8 cellular contexts compared by ENCODE assay signal in the genomic region with DNA sequence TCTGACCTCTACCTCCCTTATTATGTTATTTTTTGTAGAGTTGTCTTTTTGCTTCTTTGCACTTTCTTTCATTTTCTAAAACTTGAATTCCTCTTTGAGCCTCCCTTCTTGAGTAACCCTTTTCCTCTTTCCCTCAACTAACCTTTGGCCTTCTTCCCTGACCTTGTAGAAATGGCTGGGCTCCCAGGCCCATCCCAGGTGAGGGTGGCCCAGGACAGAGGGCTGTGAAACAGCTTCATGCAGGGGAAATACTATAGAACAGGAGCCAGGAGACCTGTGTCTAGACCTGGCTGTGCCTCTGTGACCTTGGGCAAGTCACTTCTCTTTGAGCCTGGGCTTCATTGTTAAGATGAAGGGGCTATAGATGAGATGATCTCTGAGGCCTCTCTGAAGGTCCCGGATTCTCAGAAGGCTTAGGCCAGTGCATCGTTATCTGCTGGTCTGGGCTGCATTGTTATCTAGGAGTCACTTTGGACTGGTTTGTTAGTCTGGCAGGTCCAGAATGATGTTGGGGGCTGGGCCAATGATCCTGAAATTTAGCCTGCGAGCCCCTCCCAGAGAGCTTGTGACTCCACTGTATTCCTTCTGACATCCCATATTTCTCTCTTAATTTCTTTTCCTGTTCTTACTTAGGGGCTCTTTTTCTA. TPM values are rescaled to one million over a fixed set of nuclear protein-coding genes. Genes with fewer than 3 reads are reported as not detected.
DNase-seq lines count a peak whose midpoint lies in the region; ATAC-seq and TF ChIP-seq lines count a peak whose summit lies in the region.
"Had no signal": no experiment of that assay in that cellular context is flagged by ENCODE, and none has a peak within 500 bp of the region (broad histone marks: within the 10 kb centered on the region; RNA-seq: fewer than 3 reads in every experiment).

No MANE protein-coding gene starts in this region.

- no peaks in the 10 kb centered on the region for H3K9me3 ChIP-seq in hepatocyte (ENCODE audit: low read depth)

- H3K27ac Mint-ChIP-seq in HFFc6: peak overlapping the region; percentile 90
- peak overlapping the region; percentile 81 to 97 for H3K27ac Mint-ChIP-seq in activated naive CD4-positive, alpha-beta T cell treated with anti-CD3 and anti-CD28 coated beads, Interleukin-2, amount 50 U/mL, for 72 hours
- H3K27ac Mint-ChIP-seq in stimulated activated effector memory CD8-positive, alpha-beta T cell treated with anti-CD3 and anti-CD28 coated beads, Interleukin-12 subunit alpha, Interleukin-12 subunit beta, amount 100 ng/mL, for 72 hours: peak overlapping the region; percentile 95

- H3K36me3 Mint-ChIP-seq in HFFc6 (ENCODE audit: low read depth): peaks cover 37% of the 10 kb centered on the region
- peaks cover 6 to 17% of the 10 kb centered on the region in 2 donors for H3K36me3 Mint-ChIP-seq in activated naive CD4-positive, alpha-beta T cell treated with anti-CD3 and anti-CD28 coated beads, Interleukin-2, amount 50 U/mL, for 72 hours
- peaks cover 77% of the 10 kb centered on the region for H3K36me3 Mint-ChIP-seq in stimulated activated effector memory CD8-positive, alpha-beta T cell treated with anti-CD3 and anti-CD28 coated beads, Interleukin-12 subunit alpha, Interleukin-12 subunit beta, amount 100 ng/mL, for 72 hours

- peaks cover 56% of the 10 kb centered on the region for H4K20me1 ChIP-seq in hepatocyte (ENCODE audit: insufficient read depth, poor library complexity, severe bottlenecking)

- DNase-seq in HFFc6 (no peak), hepatocyte (ENCODE audit: low spot score) (no peak), left colon (no peak), posterior vena cava (ENCODE audit: low spot score) (no peak)
- no peak for DNase-seq in activated naive CD4-positive, alpha-beta T cell treated with anti-CD3 and anti-CD28 coated beads, Interleukin-2, amount 50 U/mL, for 72 hours (ENCODE audit: low spot score in 2 of 2)
- no peak for DNase-seq in stimulated activated effector memory CD8-positive, alpha-beta T cell treated with anti-CD3 and anti-CD28 coated beads, Interleukin-12 subunit alpha, Interleukin-12 subunit beta, amount 100 ng/mL, for 72 hours (ENCODE audit: low spot score in 2 of 2)
- DNase-seq: NCI-H1417 treated with DMSO at 0.1 percent for 48 hours had no signal

- TF ChIP-seq CTCF in HFFc6 (IDR thresholded peaks at IDR 0.05) (no peak), hepatocyte (IDR thresholded peaks at IDR 0.05; ENCODE audit: poor library complexity) (no peak)

- WGBS in hepatocyte (ENCODE audit: low lambda C conversion rate, missing lambda C conversion rate): 44% methylated on average over 3 of the region's 3 CpGs

- peak overlapping the region; percentile 100 for H3K4me3 Mint-ChIP-seq in HFFc6
- H3K4me3 Mint-ChIP-seq in stimulated activated effector memory CD8-positive, alpha-beta T cell treated with anti-CD3 and anti-CD28 coated beads, Interleukin-12 subunit alpha, Interleukin-12 subunit beta, amount 100 ng/mL, for 72 hours: peak overlapping the region; percentile 89

- intact Hi-C loops in left colon (cut with DNase I, micrococcal nuclease): no loop called here
- intact Hi-C loops in posterior vena cava (cut with DNase I): loop anchor here (5.0 kb wide), 2 partner anchors 63 to 443 kb away; a partner anchor contains a TSS

- no peak for ATAC-seq in activated naive CD4-positive, alpha-beta T cell treated with anti-CD3 and anti-CD28 coated beads, Interleukin-2, amount 50 U/mL, for 72 hours
- ATAC-seq in stimulated activated effector memory CD8-positive, alpha-beta T cell treated with anti-CD3 and anti-CD28 coated beads, Interleukin-12 subunit alpha, Interleukin-12 subunit beta, amount 100 ng/mL, for 72 hours: no peak
- no peak for ATAC-seq in left colon
- no peak for ATAC-seq in GM18519 (IDR thresholded peaks at IDR 0.05; ENCODE audit: low FRiP score, unreplicated experiment)

- H3K4me1 Mint-ChIP-seq in HFFc6 (ENCODE audit: low read depth): peaks cover 77% of the 10 kb centered on the region
- H3K4me1 Mint-ChIP-seq in stimulated activated effector memory CD8-positive, alpha-beta T cell treated with anti-CD3 and anti-CD28 coated beads, Interleukin-12 subunit alpha, Interleukin-12 subunit beta, amount 100 ng/mL, for 72 hours: peaks cover 72% of the 10 kb centered on the region

- H2AFZ ChIP-seq in hepatocyte: no peak overlapping the region

- H3K27me3 Mint-ChIP-seq in HFFc6 (ENCODE audit: insufficient read depth): peaks cover 5% of the 10 kb centered on the region

- H3K4me1 ChIP-seq in hepatocyte (ENCODE audit: insufficient read depth): peaks cover 60% of the 10 kb centered on the region

- H3K36me3 ChIP-seq in hepatocyte (replicated peaks; ENCODE audit: insufficient read depth, low read depth): no peaks in the 10 kb centered on the region

- no peaks in the 10 kb centered on the region for H3K9me2 ChIP-seq in hepatocyte (replicated peaks; ENCODE audit: insufficient read depth)

- H3K4me3 ChIP-seq in hepatocyte: peak overlapping the region; percentile 89

- peak overlapping the region; percentile 99 for H3K27ac ChIP-seq in hepatocyte

- H3K9me3 Mint-ChIP-seq in HFFc6: no peaks in the 10 kb centered on the region
- no peaks in the 10 kb centered on the region for H3K9me3 Mint-ChIP-seq in activated naive CD4-positive, alpha-beta T cell treated with anti-CD3 and anti-CD28 coated beads, Interleukin-2, amount 50 U/mL, for 72 hours
- H3K9me3 Mint-ChIP-seq in stimulated activated effector memory CD8-positive, alpha-beta T cell treated with anti-CD3 and anti-CD28 coated beads, Interleukin-12 subunit alpha, Interleukin-12 subunit beta, amount 100 ng/mL, for 72 hours: no peaks in the 10 kb centered on the region

- H3K4me2 ChIP-seq in hepatocyte: peak overlapping the region; percentile 91

- H3K27me3 ChIP-seq in hepatocyte: no peaks in the 10 kb centered on the region

- H3K79me2 ChIP-seq in hepatocyte: peaks cover 80% of the 10 kb centered on the region

RNA-seq across cellular contexts. Expression of a gene that starts 2.2 kb away (rescaled TPM):
- total RNA-seq in HFFc6 (2021; fragmentation: NEBNext Ultra II Directional; extraction: Animal tissue kit (Norgen Biotek cat#: 25700)): 100 to 1,000 TPM in 4 of 6 experiments, 10 to 100 TPM in 2; 96.8 to 120 (median 107) TPM
- 10 to 100 TPM; 29.9 to 73.5 TPM for total RNA-seq in activated naive CD4-positive, alpha-beta T cell treated with anti-CD3 and anti-CD28 coated beads, Interleukin-2, amount 50 U/mL, for 72 hours
- 11.1 and 15.8 TPM in 2 replicates for total RNA-seq in hepatocyte
- polyA plus RNA-seq in hepatocyte: 32.7 and 43.7 TPM in 2 replicates
- 10 to 100 TPM; 64.6 to 78.9 TPM for total RNA-seq in left colon
- 100 to 1,000 TPM in 1 of 2 donors, 10 to 100 TPM in 1; 97.0 to 106 TPM for total RNA-seq in posterior vena cava

RNA-seq across cellular contexts. Expression of a gene that starts 13.7 kb away (rescaled TPM):
- not detected for total RNA-seq in HFFc6 (2021; fragmentation: NEBNext Ultra II Directional; extraction: Animal tissue kit (Norgen Biotek cat#: 25700))
- not detected for total RNA-seq in activated naive CD4-positive, alpha-beta T cell treated with anti-CD3 and anti-CD28 coated beads, Interleukin-2, amount 50 U/mL, for 72 hours
- total RNA-seq in hepatocyte: not detected in 2 replicates
- not detected in 2 replicates for polyA plus RNA-seq in hepatocyte
- total RNA-seq in left colon: not detected
- total RNA-seq in posterior vena cava: not detected

RNA-seq across cellular contexts. Expression of a gene that starts 13.9 kb away (rescaled TPM):
- 100 to 1,000 TPM; 115 to 131 (median 123) TPM for total RNA-seq in HFFc6 (2021; fragmentation: NEBNext Ultra II Directional; extraction: Animal tissue kit (Norgen Biotek cat#: 25700))
- total RNA-seq in activated naive CD4-positive, alpha-beta T cell treated with anti-CD3 and anti-CD28 coated beads, Interleukin-2, amount 50 U/mL, for 72 hours: 100 to 1,000 TPM; 229 to 609 TPM
- total RNA-seq in hepatocyte (219 and 289 TPM in 2 replicates), left colon (100 to 1,000 TPM; 151 to 168 TPM), posterior vena cava (100 to 1,000 TPM; 189 to 206 TPM)
- polyA plus RNA-seq in hepatocyte: 217 and 219 TPM in 2 replicates

RNA-seq across cellular contexts. Expression of a gene that starts 15.5 kb away (rescaled TPM):
- total RNA-seq in HFFc6 (2021; fragmentation: NEBNext Ultra II Directional; extraction: Animal tissue kit (Norgen Biotek cat#: 25700)): 10 to 100 TPM; 18.9 to 26.9 (median 24.7) TPM
- 100 to 1,000 TPM; 264 to 314 TPM for total RNA-seq in activated naive CD4-positive, alpha-beta T cell treated with anti-CD3 and anti-CD28 coated beads, Interleukin-2, amount 50 U/mL, for 72 hours
- total RNA-seq in hepatocyte (11.1 and 11.8 TPM in 2 replicates), left colon (10 to 100 TPM in 1 of 2 donors, 1 to 10 TPM in 1; 3.1 to 10.9 TPM), posterior vena cava (10 to 100 TPM; 45.6 to 57.1 TPM)
- polyA plus RNA-seq in hepatocyte: 14.2 and 18.8 TPM in 2 replicates

RNA-seq across cellular contexts. Expression of a gene that starts 21.2 kb away (rescaled TPM):
- not detected for total RNA-seq in HFFc6 (2021; fragmentation: NEBNext Ultra II Directional; extraction: Animal tissue kit (Norgen Biotek cat#: 25700))
- 100 to 1,000 TPM; 320 to 609 TPM for total RNA-seq in activated naive CD4-positive, alpha-beta T cell treated with anti-CD3 and anti-CD28 coated beads, Interleukin-2, amount 50 U/mL, for 72 hours
- total RNA-seq in hepatocyte (14.5 and 17.2 TPM in 2 replicates), left colon (10 to 100 TPM; 40.0 to 43.9 TPM), posterior vena cava (10 to 100 TPM; 18.7 to 31.4 TPM)
- polyA plus RNA-seq in hepatocyte: 20.8 and 25.4 TPM in 2 replicates

Comparison
In these comparisons a context has a peak if more than half of its experiments do, and no peak if none do; other contexts are left out.
1. intact Hi-C loops: an anchor here in posterior vena cava (5.0 kb wide); none called in left colon.